Comparison of ENCODE assay signal across 28 cellular contexts in the genomic region with DNA sequence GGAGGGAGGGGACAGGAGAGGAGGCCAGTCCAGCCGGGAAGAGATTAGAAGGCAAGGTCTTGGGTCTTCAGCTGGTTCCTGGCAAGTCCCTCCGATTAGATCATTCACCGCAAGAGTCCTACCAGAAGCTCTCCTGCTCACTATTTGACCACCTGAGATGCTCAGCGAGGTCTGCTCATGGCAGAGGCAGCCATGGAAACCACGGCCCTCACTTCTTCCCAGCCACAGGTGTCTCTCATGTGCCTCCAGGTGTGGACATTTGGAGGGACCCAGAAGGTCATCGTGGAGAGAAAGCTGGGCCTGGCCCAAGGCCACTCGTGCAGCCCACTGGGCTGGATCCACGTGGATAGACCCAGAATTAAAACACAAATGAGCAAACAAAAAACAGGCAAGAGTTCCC.
"Had no signal": no experiment of that assay in that cellular context is flagged by ENCODE, and none has a peak within 500 bp of the region (broad histone marks: within the 10 kb centered on the region; RNA-seq: fewer than 3 reads in every experiment).

No MANE protein-coding gene starts in this region.

- H3K36me3 ChIP-seq: ascending aorta, SJCRH30 had no signal

- ATAC-seq: activated CD8-positive, alpha-beta memory T cell treated with anti-CD3 and anti-CD28 coated beads, Interleukin-2, amount 10 ng/mL, durations not matched to agents 7 days and 5 days; body of pancreas had no signal

- H3K4me3 ChIP-seq: ascending aorta, body of pancreas, SJCRH30 had no signal

- H3K27me3 ChIP-seq: ascending aorta, body of pancreas, SJCRH30 had no signal

- H3K4me3 Mint-ChIP-seq: activated B cell treated with CpG ODN at 0.5 μM for 24 hours; activated CD4-positive, alpha-beta T cell treated with anti-CD3 and anti-CD28 coated beads, Interleukin-2, amount 10 ng/mL, durations not matched to agents 24 days and 14 days; activated CD8-positive, alpha-beta memory T cell treated with anti-CD3 and anti-CD28 coated beads, Interleukin-2, amount 10 ng/mL, durations not matched to agents 7 days and 5 days; activated naive CD4-positive, alpha-beta T cell treated with anti-CD3 and anti-CD28 coated beads, Interleukin-2, amount 10 ng/mL, durations not matched to agents 7 days and 5 days; activated T-cell treated with anti-CD3 and anti-CD28 coated beads, Interleukin-2, amount 50 U/mL, for 24 hours; activated T-helper 1 cell treated with anti-CD3 and anti-CD28 coated beads, Interleukin-12 subunit alpha, Interleukin-12 subunit beta, Interleukin-2, Interleukin-4 antibody, amounts not matched to agents 30 ng/mL and 10 ng/mL and 1 ng/mL, durations not matched to agents 14 hours and 24 hours and 36 hours had no signal

- H3K27me3 Mint-ChIP-seq: activated B cell treated with CpG ODN at 0.5 μM for 24 hours; activated CD4-positive, alpha-beta T cell treated with anti-CD3 and anti-CD28 coated beads, Interleukin-2, amount 10 ng/mL, durations not matched to agents 24 days and 14 days; activated CD8-positive, alpha-beta memory T cell treated with anti-CD3 and anti-CD28 coated beads, Interleukin-2, amount 10 ng/mL, durations not matched to agents 7 days and 5 days; activated naive CD4-positive, alpha-beta T cell treated with anti-CD3 and anti-CD28 coated beads, Interleukin-2, amount 10 ng/mL, durations not matched to agents 7 days and 5 days; activated T-cell treated with anti-CD3 and anti-CD28 coated beads, Interleukin-2, amount 50 U/mL, for 24 hours; IgD-negative memory B cell had no signal

- H3K4me1 Mint-ChIP-seq: activated B cell treated with CpG ODN at 0.5 μM for 24 hours, IgD-negative memory B cell had no signal

- H3K9me3 Mint-ChIP-seq: activated B cell treated with CpG ODN at 0.5 μM for 24 hours; activated CD4-positive, alpha-beta T cell treated with anti-CD3 and anti-CD28 coated beads, Interleukin-2, amount 10 ng/mL, durations not matched to agents 24 days and 14 days; activated naive CD4-positive, alpha-beta T cell treated with anti-CD3 and anti-CD28 coated beads, Interleukin-2, amount 10 ng/mL, durations not matched to agents 7 days and 5 days; activated T-cell treated with anti-CD3 and anti-CD28 coated beads, Interleukin-2, amount 50 U/mL, for 24 hours; activated T-helper 1 cell treated with anti-CD3 and anti-CD28 coated beads, Interleukin-12 subunit alpha, Interleukin-12 subunit beta, Interleukin-2, Interleukin-4 antibody, amounts not matched to agents 30 ng/mL and 10 ng/mL and 1 ng/mL, durations not matched to agents 14 hours and 24 hours and 36 hours; IgD-negative memory B cell had no signal

- H3K36me3 Mint-ChIP-seq: activated CD8-positive, alpha-beta memory T cell treated with anti-CD3 and anti-CD28 coated beads, Interleukin-2, amount 10 ng/mL, durations not matched to agents 7 days and 5 days; activated naive CD4-positive, alpha-beta T cell treated with anti-CD3 and anti-CD28 coated beads, Interleukin-2, amount 10 ng/mL, durations not matched to agents 7 days and 5 days; IgD-negative memory B cell had no signal

- DNase-seq: activated B cell treated with CpG ODN at 0.5 μM for 24 hours; activated CD4-positive, alpha-beta T cell treated with anti-CD3 and anti-CD28 coated beads for 1 hour; activated CD4-positive, alpha-beta T cell treated with anti-CD3 and anti-CD28 coated beads, Interleukin-2, amount 10 ng/mL, durations not matched to agents 24 days and 14 days; activated CD8-positive, alpha-beta memory T cell treated with anti-CD3 and anti-CD28 coated beads, Interleukin-2, amount 10 ng/mL, durations not matched to agents 7 days and 5 days; activated gamma-delta T cell; activated naive CD4-positive, alpha-beta T cell treated with anti-CD3 and anti-CD28 coated beads, Interleukin-2, amount 10 ng/mL, durations not matched to agents 7 days and 5 days; activated T-cell treated with anti-CD3 and anti-CD28 coated beads, Interleukin-2, amount 50 U/mL, for 24 hours; amniotic stem cell; body of pancreas; central memory CD4-positive, alpha-beta T cell; KG1; NCI-H1092; NCI-H1417; NCI-H1930; NCI-H2107; NCI-H226; NCI-H510A; NCI-H526 treated with DMSO at 0.1 percent for 48 hours; NK-92 treated with Interleukin-12 subunit alpha and Interleukin-12 subunit beta, amount 100 ng/mL, for 24 hours; OCI-M1; Right ventricle myocardium superior; SJCRH30; SK-N-SH; T-helper 1 cell had no signal

- H3K27ac ChIP-seq: ascending aorta, body of pancreas, RWPE1, SJCRH30 had no signal

- H3K9me3 ChIP-seq: ascending aorta, body of pancreas, SJCRH30, SK-N-SH had no signal

- H3K4me1 ChIP-seq: ascending aorta, body of pancreas, SJCRH30 had no signal

- H3K27ac Mint-ChIP-seq: activated B cell treated with CpG ODN at 0.5 μM for 24 hours; activated CD4-positive, alpha-beta T cell treated with anti-CD3 and anti-CD28 coated beads, Interleukin-2, amount 10 ng/mL, durations not matched to agents 24 days and 14 days; activated T-cell treated with anti-CD3 and anti-CD28 coated beads, Interleukin-2, amount 50 U/mL, for 24 hours; activated T-helper 1 cell treated with anti-CD3 and anti-CD28 coated beads, Interleukin-12 subunit alpha, Interleukin-12 subunit beta, Interleukin-2, Interleukin-4 antibody, amounts not matched to agents 30 ng/mL and 10 ng/mL and 1 ng/mL, durations not matched to agents 14 hours and 24 hours and 36 hours; IgD-negative memory B cell had no signal
